In genomic region chr15:65758242-65758641, GRCh38 we compare ENCODE assay signal across 12 cellular contexts. TPM values are rescaled to one million over a fixed set of nuclear protein-coding genes. Genes with fewer than 3 reads are reported as not detected.
DNase-seq lines count a peak whose midpoint lies in the region; ATAC-seq, FAIRE-seq and TF ChIP-seq lines count a peak whose summit lies in the region.
"Had no signal": no experiment of that assay in that cellular context is flagged by ENCODE, and none has a peak within 500 bp of the region (broad histone marks: within the 10 kb centered on the region; RNA-seq: fewer than 3 reads in every experiment).

No MANE protein-coding gene starts in this region.

- CTCF ChIA-PET in GM12878 (lab: Yijun Ruan, JAX) = no interaction called here

- H3K27ac Mint-ChIP-seq in CD4-positive, CD25-positive, alpha-beta regulatory T cell = peak overlapping the region; percentile 10 to 33 (median 20)
- H3K27ac Mint-ChIP-seq in IgD-negative memory B cell = peak overlapping the region in 2 of 3 donors; percentile 12 to 37
- H3K27ac Mint-ChIP-seq: GM23338 had no signal

- over 99% methylated on average over 5 of the region's 5 CpGs for whole genome bisulfite sequencing in GM12878 (ENCODE audit: insufficient coverage, insufficient replicate concordance, low lambda C conversion rate, missing lambda C conversion rate)
- WGBS in mesendoderm (ENCODE audit: extremely low coverage, insufficient coverage, low lambda C conversion rate) = no CpG with 5 or more reads among the region's 5 CpGs

- H3K9ac ChIP-seq in GM12878 (ENCODE audit: control insufficient read depth, insufficient read depth, low read length) (no peak overlapping the region), mesendoderm (ENCODE audit: low read length) (no peak overlapping the region)

- no peak overlapping the region for H2BK120ac ChIP-seq in mesendoderm (ENCODE audit: low read depth, low read length)

- H3K79me2 ChIP-seq in GM12878 (ENCODE audit: control insufficient read depth, insufficient read depth, low read length) (peaks cover 74% of the 10 kb centered on the region), mesendoderm (ENCODE audit: control insufficient read depth, insufficient read depth, low read length) (no peaks in the 10 kb centered on the region)

- no peak overlapping the region for H4K8ac ChIP-seq in mesendoderm (ENCODE audit: low read depth, low read length)

- no peak for TF ChIP-seq CTCF in GM12878 (IDR thresholded peaks at IDR 0.05 in 2 of 3, conservative IDR thresholded peaks at IDR 0.05 in 1 of 3; ENCODE audit: control insufficient read depth in 2 of 3, extremely low read depth in 1 of 3, insufficient read depth in 1 of 3, low read depth in 3 of 3, low read length in 3 of 3)

- no peaks in the 10 kb centered on the region for H3K9me3 ChIP-seq in CD4-positive, CD25-positive, alpha-beta regulatory T cell (ENCODE audit: control insufficient read depth in 2 of 2, low read length in 2 of 2)
- no peaks in the 10 kb centered on the region for H3K9me3 ChIP-seq in GM12878 (replicated peaks; ENCODE audit: control insufficient read depth, insufficient read depth, low read length)
- H3K9me3 ChIP-seq: A549 had no signal

- no peak overlapping the region for H3K18ac ChIP-seq in mesendoderm (ENCODE audit: low read length)

- H2BK5ac ChIP-seq in mesendoderm (ENCODE audit: low read length) = no peak overlapping the region

- H3K27me3 Mint-ChIP-seq in CD4-positive, CD25-positive, alpha-beta regulatory T cell = no peaks in the 10 kb centered on the region
- no peaks in the 10 kb centered on the region for H3K27me3 Mint-ChIP-seq in IgD-negative memory B cell

- intact Hi-C loops in GM12878 (cut with micrococcal nuclease; ENCODE audit: unreplicated experiment) = no loop called here

- H3K4me1 Mint-ChIP-seq in CD4-positive, CD25-positive, alpha-beta regulatory T cell = peaks cover 36 to 47% (median 43%) of the 10 kb centered on the region in 4 donors
- H3K4me1 Mint-ChIP-seq in IgD-negative memory B cell = peaks cover 24 to 37% (median 28%) of the 10 kb centered on the region in 3 donors
- H3K4me1 Mint-ChIP-seq: GM23338 had no signal

- no peaks in the 10 kb centered on the region for H3K27me3 ChIP-seq in CD4-positive, CD25-positive, alpha-beta regulatory T cell (ENCODE audit: control insufficient read depth, insufficient read depth, low read length)
- H3K27me3 ChIP-seq in GM12878 (replicated peaks in 1 of 2; ENCODE audit: control insufficient read depth in 2 of 2, insufficient read depth in 2 of 2, low read length in 1 of 2) (no peaks in the 10 kb centered on the region), mesendoderm (ENCODE audit: insufficient read depth, low read length, poor library complexity) (no peaks in the 10 kb centered on the region)

- no peak overlapping the region for H2AK5ac ChIP-seq in mesendoderm (ENCODE audit: low read length)

- no peak overlapping the region for H2BK15ac ChIP-seq in mesendoderm (replicated peaks; ENCODE audit: low read depth)

- peaks cover 34% of the 10 kb centered on the region for H3K36me3 ChIP-seq in CD4-positive, CD25-positive, alpha-beta regulatory T cell (ENCODE audit: control insufficient read depth, insufficient read depth, low read length)
- H3K36me3 ChIP-seq in GM12878 (ENCODE audit: control insufficient read depth in 2 of 2, insufficient read depth in 2 of 2, low read length in 1 of 2) (peaks cover 0 to 13% of the 10 kb centered on the region in 2 experiments), mesendoderm (ENCODE audit: control insufficient read depth, insufficient read depth, low read length) (no peaks in the 10 kb centered on the region)

- no peak overlapping the region for H3K4ac ChIP-seq in mesendoderm (ENCODE audit: low read depth, low read length)

- DNase-seq in CD4-positive, CD25-positive, alpha-beta regulatory T cell = no peak
- no peak for DNase-seq in GM12878 (ENCODE audit: low read depth, low spot score)
- DNase-seq in caudate nucleus (lab: John Stamatoyannopoulos, UW) = no peak
- no peak for DNase-seq in mesendoderm
- DNase-seq: Calu3, DMS 273 treated with DMSO at 0.1 percent for 48 hours, H7 had no signal

- no peak overlapping the region for H4K5ac ChIP-seq in mesendoderm (ENCODE audit: low read length)

- no peak overlapping the region for H3K27ac ChIP-seq in CD4-positive, CD25-positive, alpha-beta regulatory T cell (ENCODE audit: insufficient read depth, low read length, poor library complexity, severe bottlenecking)
- 0 out of 2 replicates have a peak overlapping the region, but pooled peaks have one; percentile 50 for H3K27ac ChIP-seq in GM12878 (ENCODE audit: control insufficient read depth, insufficient read depth)
- H3K27ac ChIP-seq in caudate nucleus (ENCODE audit: low read depth, low read length) = no peak overlapping the region
- no peak overlapping the region for H3K27ac ChIP-seq in mesendoderm (ENCODE audit: low read depth, low read length)
- H3K27ac ChIP-seq: A549 had no signal

- no peak overlapping the region for H2AFZ ChIP-seq in GM12878 (ENCODE audit: control insufficient read depth, low read depth, low read length)
- H2AFZ ChIP-seq: GM23338 had no signal

- no peak overlapping the region for H3K4me3 Mint-ChIP-seq in CD4-positive, CD25-positive, alpha-beta regulatory T cell
- no peak overlapping the region for H3K4me3 Mint-ChIP-seq in IgD-negative memory B cell
- H3K4me3 Mint-ChIP-seq: GM23338 had no signal

- H3K4me3 ChIP-seq in CD4-positive, CD25-positive, alpha-beta regulatory T cell (ENCODE audit: low read depth, low read length) = no peak overlapping the region
- H3K4me3 ChIP-seq in GM12878 = no peak overlapping the region
- H3K4me3 ChIP-seq in mesendoderm (ENCODE audit: low read length) = no peak overlapping the region
- H3K4me3 ChIP-seq: A549, GM23338 had no signal

- FAIRE-seq in GM12878 (lab: Jason Lieb, UNC) = no peak
- FAIRE-seq: A549, GM12891 had no signal

- no peaks in the 10 kb centered on the region for H3K79me1 ChIP-seq in mesendoderm (ENCODE audit: low read length)

- in situ Hi-C loops in GM12878 (cut with MboI) = no loop called here

- peaks cover 9% of the 10 kb centered on the region for H3K4me1 ChIP-seq in CD4-positive, CD25-positive, alpha-beta regulatory T cell (ENCODE audit: control insufficient read depth, insufficient read depth, low read length, poor library complexity, severe bottlenecking)
- H3K4me1 ChIP-seq in GM12878 (ENCODE audit: control insufficient read depth, insufficient read depth, low read length) (peaks cover 30% of the 10 kb centered on the region), mesendoderm (ENCODE audit: control insufficient read depth, low read depth, low read length) (no peaks in the 10 kb centered on the region)
- H3K4me1 ChIP-seq: A549 had no signal

- no peaks in the 10 kb centered on the region for H3K9me3 Mint-ChIP-seq in CD4-positive, CD25-positive, alpha-beta regulatory T cell
- H3K9me3 Mint-ChIP-seq in IgD-negative memory B cell = no peaks in the 10 kb centered on the region
- H3K9me3 Mint-ChIP-seq: GM23338 had no signal

- H3K36me3 Mint-ChIP-seq in CD4-positive, CD25-positive, alpha-beta regulatory T cell = peaks cover 14% of the 10 kb centered on the region
- H3K36me3 Mint-ChIP-seq in IgD-negative memory B cell = peaks cover 2% of the 10 kb centered on the region

- TF ChIP-seq POLR2A in GM12878 (IDR thresholded peaks at IDR 0.05; ENCODE audit: low read depth, low read length) = no peak

- TF ChIP-seq RAD21 in GM12878 (IDR thresholded peaks at IDR 0.05; ENCODE audit: insufficient read depth, low read depth, low read length) = no peak

- SMC1A ChIA-PET in GM12878 (lab: Charles Lee; ENCODE audit: uncharacterized antibody, unreplicated experiment) = no interaction called here

- H3K4me2 ChIP-seq in GM12878 (ENCODE audit: control insufficient read depth, insufficient read depth) = no peak overlapping the region
- no peak overlapping the region for H3K4me2 ChIP-seq in mesendoderm (ENCODE audit: low read length)
- H3K4me2 ChIP-seq: A549, GM23338 had no signal

- RAD21 ChIA-PET in GM12878 (lab: Charles Lee; ENCODE audit: unreplicated experiment) = no interaction called here

- POLR2A ChIA-PET in GM12878 (lab: Charles Lee) = interaction anchor here (1.6 kb wide), 1 partner anchor 12 kb away, joined by 4 read pairs; no protein-coding TSS in a partner anchor

- TF ChIP-seq EP300 in GM12878 (IDR thresholded peaks at IDR 0.05; ENCODE audit: borderline replicate concordance in 1 of 2, control insufficient read depth in 1 of 2, low read depth in 2 of 2, low read length in 2 of 2) = no peak

- BruUV-seq in GM12878 (replicated peaks; lab: Mats Ljungman, UMichigan) = no TSS peak

- no peaks in the 10 kb centered on the region for H4K20me1 ChIP-seq in GM12878 (ENCODE audit: control insufficient read depth, insufficient read depth)

- no peak overlapping the region for H3K23ac ChIP-seq in mesendoderm (ENCODE audit: low read length)

- H3K56ac ChIP-seq in mesendoderm (ENCODE audit: low read length) = no peak overlapping the region

- no peak for ATAC-seq in CD4-positive, CD25-positive, alpha-beta regulatory T cell (ENCODE audit: low read depth in 2 of 2)
- ATAC-seq in GM12878 (no peak), HG02759 (IDR thresholded peaks at IDR 0.05; ENCODE audit: unreplicated experiment) (no peak)
- ATAC-seq: A549, GM23338 had no signal

TF ChIP-seq in GM12878, 131 proteins besides CTCF, POLR2A, EP300 and RAD21 (continues in another document):
- no peak for TF ChIP-seq ZBED1 (IDR thresholded peaks at IDR 0.05; ENCODE audit: borderline replicate concordance)

RNA-seq across cellular contexts. Expression of gene DENND4A, which starts 33.9 kb away (rescaled TPM):
- 88.4 TPM for total RNA-seq in CD4-positive, CD25-positive, alpha-beta regulatory T cell
- polyA plus RNA-seq in CD4-positive, CD25-positive, alpha-beta regulatory T cell = 10 to 100 TPM in 3 of 4 donors, 1 to 10 TPM in 1; 9.6 to 13.2 (median 12.1) TPM
- polyA plus RNA-seq in IgD-negative memory B cell = 24.7 TPM
- total RNA-seq in GM12878 (2013; cell fraction: nucleolus; rRNA removed) = 602 and 632 TPM in 2 replicates
- total RNA-seq in GM12878 (2014; rRNA removed) = 54.4 and 60.5 TPM in 2 replicates
- total RNA-seq in GM12878 (2014; rRNA removed; fragmentation: Illumina TruSeq; extraction: Trizol) = 81.8 and 87.2 TPM in 2 replicates
- 46.7 and 50.1 TPM in 2 replicates for total RNA-seq in GM12878 (2021)
- 10.2 TPM for polyA plus RNA-seq in GM12878 (2011; ENCODE audit: low read depth)
- 65.3 and 97.9 TPM in 2 replicates for polyA plus RNA-seq in GM12878 (2011; rRNA removed)
- polyA plus RNA-seq in GM12878 (2011; cell fraction: cytosol; rRNA removed) = 23.4 and 27.1 TPM in 2 replicates
- 56.4 and 58.1 TPM in 2 replicates for polyA plus RNA-seq in GM12878 (2011; cell fraction: nucleus; rRNA removed)
- polyA plus RNA-seq in GM12878 (2012) = 23.2 and 28.0 TPM in 2 replicates
- 39.3 and 49.0 TPM in 2 replicates for polyA plus RNA-seq in GM12878 (2014; fragmentation: Illumina TruSeq; extraction: Trizol)
- polyA plus RNA-seq in GM12878 (2014; fragmentation: Nextera tagmentation; extraction: Ambion mirVana) = 10 to 100 TPM; 14.2 to 15.4 TPM
- 28.5 and 28.8 TPM in 2 replicates for polyA plus RNA-seq in GM12878 (2014; rRNA removed)
- polyA plus RNA-seq in GM12878 (2016; fragmentation: Nextera tagmentation; extraction: Ambion mirVana) = 10 to 100 TPM; 21.6 to 26.8 TPM
- polyA minus RNA-seq in GM12878 (2011; rRNA and poly(A)+ RNA removed) = 188 and 229 TPM in 2 replicates
- polyA minus RNA-seq in GM12878 (2011; cell fraction: cytosol; rRNA and poly(A)+ RNA removed) = 42.9 and 49.6 TPM in 2 replicates
- polyA minus RNA-seq in GM12878 (2011; cell fraction: nucleus; rRNA and poly(A)+ RNA removed) = 120 and 185 TPM in 2 replicates
- 1.9 TPM for polyA plus RNA-seq in mesendoderm (2013, experiment 1 of 2)
- 1.9 TPM for polyA plus RNA-seq in mesendoderm (2013, experiment 2 of 2)
